ENCODE assay signal across 14 cellular contexts in genomic region chr21:34042735-34043134, GRCh38. TPM values are rescaled to one million over a fixed set of nuclear protein-coding genes. Genes with fewer than 3 reads are reported as not detected.
DNase-seq lines count a peak whose midpoint lies in the region; ATAC-seq lines count a peak whose summit lies in the region.
"Had no signal": no experiment of that assay in that cellular context is flagged by ENCODE, and none has a peak within 500 bp of the region (broad histone marks: within the 10 kb centered on the region; RNA-seq: fewer than 3 reads in every experiment).

No MANE protein-coding gene starts in this region.

- no peak for DNase-seq in activated T-cell treated with anti-CD3 and anti-CD28 coated beads, Interleukin-2, amount 50 U/mL, for 4 hours
- DNase-seq in activated T-cell treated with anti-CD3 and anti-CD28 coated beads, Interleukin-2, amount 50 U/mL, for 1 hour, result no peak
- DNase-seq in ELR (ENCODE audit: low read depth) (peak; percentile 18), OCI-M1 (lab: John Stamatoyannopoulos, UW) (peak; percentile 67), NCI-H526 (lab: John Stamatoyannopoulos, UW) (no peak), KBM-7 (no peak)
- no peak for DNase-seq in central memory CD8-positive, alpha-beta T cell (ENCODE audit: low spot score in 2 of 2)
- DNase-seq: 8988T; AML-193; Caco-2; CD8-positive, alpha-beta memory T cell; H7 had no signal

- no peaks in the 10 kb centered on the region for H3K36me3 Mint-ChIP-seq in activated T-cell treated with anti-CD3 and anti-CD28 coated beads, Interleukin-2, amount 50 U/mL, for 4 hours (ENCODE audit: insufficient read depth)
- H3K36me3 Mint-ChIP-seq in central memory CD8-positive, alpha-beta T cell (ENCODE audit: insufficient read depth), result no peaks in the 10 kb centered on the region

- ATAC-seq in activated T-cell treated with anti-CD3 and anti-CD28 coated beads, Interleukin-2, amount 50 U/mL, for 4 hours, result peak; percentile 28 to 34
- ATAC-seq in central memory CD8-positive, alpha-beta T cell (replicated peaks; ENCODE audit: extremely low read depth, poor library complexity, severe bottlenecking), result no peak
- no peak for ATAC-seq in GM18520 (IDR thresholded peaks at IDR 0.05; ENCODE audit: unreplicated experiment)
- ATAC-seq: GM23338 had no signal

- H3K27me3 Mint-ChIP-seq in activated T-cell treated with anti-CD3 and anti-CD28 coated beads, Interleukin-2, amount 50 U/mL, for 4 hours (ENCODE audit: low read depth), result no peaks in the 10 kb centered on the region
- no peaks in the 10 kb centered on the region for H3K27me3 Mint-ChIP-seq in central memory CD8-positive, alpha-beta T cell
- H3K27me3 Mint-ChIP-seq: CD8-positive, alpha-beta memory T cell had no signal

- peak overlapping the region; percentile 32 for H3K27ac Mint-ChIP-seq in central memory CD8-positive, alpha-beta T cell (ENCODE audit: low read depth)
- H3K27ac Mint-ChIP-seq: GM23338 had no signal

- no peak overlapping the region for H3K4me3 Mint-ChIP-seq in activated T-cell treated with anti-CD3 and anti-CD28 coated beads, Interleukin-2, amount 50 U/mL, for 4 hours
- H3K4me3 Mint-ChIP-seq in central memory CD8-positive, alpha-beta T cell, result no peak overlapping the region
- H3K4me3 Mint-ChIP-seq: CD8-positive, alpha-beta memory T cell; GM23338 had no signal

- H3K4me1 Mint-ChIP-seq in activated T-cell treated with anti-CD3 and anti-CD28 coated beads, Interleukin-2, amount 50 U/mL, for 4 hours (ENCODE audit: low read depth), result peaks cover 6% of the 10 kb centered on the region
- H3K4me1 Mint-ChIP-seq in central memory CD8-positive, alpha-beta T cell, result peaks cover 6% of the 10 kb centered on the region
- H3K4me1 Mint-ChIP-seq: GM23338 had no signal

- in situ Hi-C loops in KBM-7 (cut with MboI; ENCODE audit: low pct_unique_long_range_greater_than_20kb, low sequenced_read_pairs), result no loop called here

- H3K9me3 Mint-ChIP-seq in activated T-cell treated with anti-CD3 and anti-CD28 coated beads, Interleukin-2, amount 50 U/mL, for 4 hours, result no peaks in the 10 kb centered on the region
- H3K9me3 Mint-ChIP-seq in central memory CD8-positive, alpha-beta T cell, result no peaks in the 10 kb centered on the region
- H3K9me3 Mint-ChIP-seq: CD8-positive, alpha-beta memory T cell; GM23338 had no signal

RNA-seq across cellular contexts. Expression of gene MRPS6, which starts 30.6 kb away (rescaled TPM):
- total RNA-seq in activated T-cell treated with anti-CD3 and anti-CD28 coated beads, Interleukin-2, amount 50 U/mL, for 4 hours, result 10 to 100 TPM; 89.8 to 98.8 (median 98.6) TPM

RNA-seq across cellular contexts. Expression of gene SLC5A3, which starts 30.6 kb away (rescaled TPM):
- total RNA-seq in activated T-cell treated with anti-CD3 and anti-CD28 coated beads, Interleukin-2, amount 50 U/mL, for 4 hours, result 10 to 100 TPM; 10.1 to 12.4 (median 11.6) TPM

Comparison
In these comparisons a context has a peak if more than half of its experiments do, and no peak if none do; other contexts are left out.
1. ATAC-seq: peak in activated T-cell treated with anti-CD3 and anti-CD28 coated beads, Interleukin-2, amount 50 U/mL, for 4 hours (2 of 2); none in central memory CD8-positive, alpha-beta T cell (single experiment) and GM18520 (single experiment).
2. DNase-seq: peak in ELR (single experiment) and OCI-M1 (single experiment); none in activated T-cell treated with anti-CD3 and anti-CD28 coated beads, Interleukin-2, amount 50 U/mL, for 4 hours (single experiment), activated T-cell treated with anti-CD3 and anti-CD28 coated beads, Interleukin-2, amount 50 U/mL, for 1 hour (single experiment), central memory CD8-positive, alpha-beta T cell (0 of 2), NCI-H526 (0 of 2) and KBM-7 (single experiment).